25 cellular contexts compared by ENCODE assay signal in genomic region chr15:80948651-80949292, GRCh38.
"Had no signal": no experiment of that assay in that cellular context is flagged by ENCODE, and none has a peak within 500 bp of the region (broad histone marks: within the 10 kb centered on the region; RNA-seq: fewer than 3 reads in every experiment).

No MANE protein-coding gene starts in this region.

- H3K27ac ChIP-seq: brain microvascular endothelial cell, cardiac muscle cell, Peyer's patch, RWPE1 had no signal

- H3K9me3 ChIP-seq: Peyer's patch had no signal

- DNase-seq: activated B cell treated with CpG ODN at 0.5 μM for 24 hours; activated CD4-positive, alpha-beta T cell treated with anti-CD3 and anti-CD28 coated beads for 1 hour; activated CD4-positive, alpha-beta T cell treated with anti-CD3 and anti-CD28 coated beads, Interleukin-2, amount 10 ng/mL, durations not matched to agents 24 days and 14 days; activated CD4-positive, alpha-beta T cell treated with anti-CD3 and anti-CD28 coated beads, Interleukin-2, amount 50 U/mL, for 48 hours; activated CD8-positive, alpha-beta memory T cell treated with anti-CD3 and anti-CD28 coated beads, Interleukin-2, amount 10 ng/mL, durations not matched to agents 7 days and 5 days; activated gamma-delta T cell treated with Interleukin-2 at 50 U/mL for 16 hours; activated naive CD4-positive, alpha-beta T cell treated with anti-CD3 and anti-CD28 coated beads, Interleukin-2, amount 10 ng/mL, durations not matched to agents 7 days and 5 days; activated naive CD8-positive, alpha-beta T cell treated with anti-CD3 and anti-CD28 coated beads for 36 hours; activated T-cell treated with anti-CD3 and anti-CD28 coated beads, Interleukin-2, amount 50 U/mL, for 4 hours; brain microvascular endothelial cell; KG1; NCI-H1092; NCI-H1417; NCI-H1930; NCI-H2171 treated with DMSO at 0.1 percent for 48 hours; NCI-H226; NCI-H526; NCI-H774; Peyer's patch; SHP77 treated with DMSO at 0.1 percent for 48 hours; T-helper 2 cell; T1000 had no signal

- H3K4me1 ChIP-seq: Peyer's patch had no signal

- H3K4me3 ChIP-seq: cardiac muscle cell, Peyer's patch had no signal

- H3K27me3 ChIP-seq: brain microvascular endothelial cell, cardiac muscle cell, Peyer's patch had no signal

- ATAC-seq: activated CD8-positive, alpha-beta memory T cell treated with anti-CD3 and anti-CD28 coated beads, Interleukin-2, amount 10 ng/mL, durations not matched to agents 7 days and 5 days; activated T-cell treated with anti-CD3 and anti-CD28 coated beads, Interleukin-2, amount 50 U/mL, for 4 hours; activated T-helper 17 cell treated with anti-CD3 and anti-CD28 coated beads, Interleukin-2, amount 50 U/mL, for 72 hours had no signal
